In the genomic region with DNA sequence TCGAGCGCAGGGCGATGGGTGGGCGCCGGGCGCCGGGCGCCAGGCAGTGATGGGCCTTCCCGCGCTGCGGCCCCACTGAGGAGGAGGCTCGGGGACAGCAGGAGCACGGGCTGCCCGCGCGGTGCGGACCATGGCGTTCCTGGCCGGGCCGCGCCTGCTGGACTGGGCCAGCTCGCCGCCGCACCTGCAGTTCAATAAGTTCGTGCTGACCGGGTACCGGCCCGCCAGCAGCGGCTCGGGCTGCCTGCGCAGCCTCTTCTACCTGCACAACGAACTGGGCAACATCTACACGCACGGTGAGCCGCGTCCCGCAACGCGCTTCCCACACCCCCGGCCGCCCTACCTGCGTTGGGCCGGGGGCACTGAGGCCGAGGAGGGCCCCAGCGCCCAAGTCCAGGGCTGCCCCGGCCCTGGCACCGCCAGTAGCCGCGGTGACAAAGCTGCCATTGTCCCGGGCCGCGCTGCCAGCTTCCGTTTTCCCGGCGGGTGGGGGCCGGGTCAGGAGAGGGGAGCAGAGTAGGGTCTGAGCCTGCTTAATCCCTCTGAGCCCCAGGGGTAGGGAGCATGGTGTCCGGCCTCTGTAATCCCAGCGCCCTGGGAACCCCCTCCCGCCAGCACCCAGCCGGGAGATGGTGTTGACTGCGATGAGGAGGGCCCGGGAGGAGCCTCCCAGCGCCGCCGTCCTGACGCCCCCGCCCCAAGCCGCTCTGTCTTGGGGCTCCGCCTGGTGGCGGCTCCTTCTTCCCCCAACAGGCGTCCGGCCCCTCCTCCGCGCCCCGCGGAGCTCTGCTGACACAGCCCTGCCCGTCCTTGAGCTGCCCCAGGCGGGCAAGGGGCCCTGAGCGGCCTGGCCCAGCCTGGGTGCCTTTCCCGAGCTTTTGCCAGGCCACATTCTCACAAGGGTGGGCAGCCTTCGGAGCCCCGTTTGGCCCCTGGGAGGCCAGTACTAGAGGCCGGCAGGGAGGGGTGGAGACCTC, we compare ENCODE assay signal across 8 cellular contexts. TPM values are rescaled to one million over a fixed set of nuclear protein-coding genes. Genes with fewer than 3 reads are reported as not detected.
A peak's percentile ranks its signal among the peaks of the same experiment; 100 is the strongest.
DNase-seq lines count a peak whose midpoint lies in the region; ATAC-seq and TF ChIP-seq lines count a peak whose summit lies in the region.

No MANE protein-coding gene starts in this region.

- CTCF ChIA-PET in CD8-positive, alpha-beta T cell (lab: Charles Lee): interaction anchor here (1.0 to 1.8 kb wide), 3 partner anchors 8 to 131 kb away, joined by 3 to 8 read pairs (median 5); no protein-coding TSS in a partner anchor

- peak in 1 of 2 donors; percentile 44 for TF ChIP-seq POLR2A in adrenal gland (IDR thresholded peaks at IDR 0.05)

- peak overlapping the region; percentile 79 for H3K4me2 ChIP-seq in Karpas-422 (ENCODE audit: low read depth, low read length, poor library complexity, severe bottlenecking)

- H3K4me1 ChIP-seq in CD8-positive, alpha-beta T cell (ENCODE audit: insufficient read depth, low read length): peaks cover 40% of the 10 kb centered on the region
- peaks cover 63% of the 10 kb centered on the region for H3K4me1 ChIP-seq in Karpas-422 (ENCODE audit: low read length)
- peaks cover 8 to 24% of the 10 kb centered on the region in 2 donors for H3K4me1 ChIP-seq in adrenal gland (replicated peaks in 1 of 2)
- peaks cover 0 to 51% of the 10 kb centered on the region in 2 donors for H3K4me1 ChIP-seq in right atrium auricular region

- H3K9ac ChIP-seq in Karpas-422 (ENCODE audit: low read length): peak overlapping the region; percentile 98

- peak; percentile 71 for ATAC-seq in CD8-positive, alpha-beta T cell
- ATAC-seq in GM19452 (IDR thresholded peaks at IDR 0.05; ENCODE audit: unreplicated experiment) (peak; percentile 35), GM19395 (IDR thresholded peaks at IDR 0.05; ENCODE audit: unreplicated experiment) (no peak)

- peak overlapping the region; percentile 72; the same call in 1 of the 2 replicates for H2AFZ ChIP-seq in Karpas-422 (ENCODE audit: low read length)

- no peaks in the 10 kb centered on the region for H3K9me2 ChIP-seq in Karpas-422 (replicated peaks; ENCODE audit: insufficient read depth, low read length)

- H3K4me3 Mint-ChIP-seq in CD8-positive, alpha-beta T cell: peak overlapping the region; percentile 55

- H3K27me3 ChIP-seq in CD8-positive, alpha-beta T cell (ENCODE audit: insufficient read depth, low read length): peaks cover 33% of the 10 kb centered on the region
- H3K27me3 ChIP-seq in Karpas-422 (ENCODE audit: low read length) (no peaks in the 10 kb centered on the region), adrenal gland (peaks cover 33% of the 10 kb centered on the region), right atrium auricular region (peaks cover 14 to 30% of the 10 kb centered on the region in 2 donors)

- no peak for TF ChIP-seq CTCF in CD8-positive, alpha-beta T cell (IDR thresholded peaks at IDR 0.05)
- TF ChIP-seq CTCF in adrenal gland (IDR thresholded peaks at IDR 0.05) (peak; percentile 31 to 56 (median 48)), right atrium auricular region (IDR thresholded peaks at IDR 0.05) (peak; percentile 21 to 59)

- H3K36me3 ChIP-seq in CD8-positive, alpha-beta T cell (ENCODE audit: insufficient read depth, low read length): no peaks in the 10 kb centered on the region
- H3K36me3 ChIP-seq in Karpas-422 (ENCODE audit: insufficient read depth, low read length) (peaks cover 16% of the 10 kb centered on the region; the same call in 1 of the 2 replicates), adrenal gland (replicated peaks in 1 of 2) (no peaks in the 10 kb centered on the region), right atrium auricular region (no peaks in the 10 kb centered on the region)

- peak overlapping the region; percentile 48 for H3K4me3 ChIP-seq in CD8-positive, alpha-beta T cell (ENCODE audit: low read depth, low read length)
- peak overlapping the region; percentile 99 for H3K4me3 ChIP-seq in Karpas-422 (ENCODE audit: low read length)
- peak overlapping the region; percentile 22 to 93 (median 76) for H3K4me3 ChIP-seq in adrenal gland
- peak overlapping the region; percentile 58 to 75 for H3K4me3 ChIP-seq in right atrium auricular region

- peaks cover 18% of the 10 kb centered on the region for H3K4me1 Mint-ChIP-seq in CD8-positive, alpha-beta T cell (ENCODE audit: low read depth)

- peaks cover 28% of the 10 kb centered on the region for H3K27me3 Mint-ChIP-seq in CD8-positive, alpha-beta T cell (ENCODE audit: low read depth)

- peak in 6 of 7 experiments; percentile 29 to 67 (median 55) for DNase-seq in CD8-positive, alpha-beta T cell
- DNase-seq in Karpas-422 (peak; percentile 94), SW480 (ENCODE audit: low spot score) (peak; percentile 78), adrenal gland (peak; percentile 76 to 84 (median 82)), right atrium auricular region (ENCODE audit: low spot score) (peak; percentile 62), putamen (ENCODE audit: low spot score) (peak; percentile 73)

- H3K27ac Mint-ChIP-seq in CD8-positive, alpha-beta T cell: no peak overlapping the region

- no peak overlapping the region for H3K27ac ChIP-seq in CD8-positive, alpha-beta T cell (ENCODE audit: low read depth, low read length)
- H3K27ac ChIP-seq in Karpas-422 (ENCODE audit: low read length) (peak overlapping the region; percentile 74), adrenal gland (peak overlapping the region in 4 of 5 donors; percentile 19 to 77 (median 34)), right atrium auricular region (peak overlapping the region in 1 of 2 donors; percentile 52)

- WGBS in adrenal gland, 4 donors: 1 to 10% (median 2%) methylated on average over 8 to 83 of the region's 83 CpGs

- POLR2A ChIA-PET in CD8-positive, alpha-beta T cell (lab: Charles Lee): no interaction called here

- peaks cover 20% of the 10 kb centered on the region for H3K79me2 ChIP-seq in Karpas-422 (ENCODE audit: low read length)

- no peaks in the 10 kb centered on the region for H3K36me3 Mint-ChIP-seq in CD8-positive, alpha-beta T cell

- intact Hi-C loops in CD8-positive, alpha-beta T cell (cut with DNase I, micrococcal nuclease): loop anchor here (1.0 to 5.0 kb wide), 2 partner anchors 10 to 52 kb away; a partner anchor contains a TSS
- intact Hi-C loops in adrenal gland (cut with DNase I): no loop called here

- no peaks in the 10 kb centered on the region for H3K9me3 Mint-ChIP-seq in CD8-positive, alpha-beta T cell

- peaks cover 16% of the 10 kb centered on the region for H4K20me1 ChIP-seq in Karpas-422 (ENCODE audit: insufficient read depth, low read depth, low read length)

- no peaks in the 10 kb centered on the region for H3K9me3 ChIP-seq in CD8-positive, alpha-beta T cell (ENCODE audit: low read length)
- H3K9me3 ChIP-seq in Karpas-422 (ENCODE audit: low read length): no peaks in the 10 kb centered on the region
- no peaks in the 10 kb centered on the region for H3K9me3 ChIP-seq in adrenal gland (replicated peaks in 1 of 3)
- H3K9me3 ChIP-seq in right atrium auricular region: no peaks in the 10 kb centered on the region

RNA-seq across cellular contexts. Expression of a gene that starts 0.7 kb away (rescaled TPM):
- under 1 TPM; 0.14 to 0.22 TPM for total RNA-seq in CD8-positive, alpha-beta T cell
- 30.7 and 44.0 TPM in 2 replicates for total RNA-seq in Karpas-422 (2014; rRNA removed; shearing (Covaris generic); ENCODE audit: low replicate concordance)
- total RNA-seq in adrenal gland (10 to 100 TPM in 7 of 8 donors, 1 to 10 TPM in 1; 7.4 to 17.0 (median 13.5) TPM), right atrium auricular region (1 to 10 TPM; 4.7 to 5.9 TPM)
- polyA plus RNA-seq in adrenal gland: 10 to 100 TPM in 1 of 3 donors, 1 to 10 TPM in 2; 4.1 to 14.6 (median 8.1) TPM

RNA-seq across cellular contexts. Expression of a gene that starts 5.8 kb away (rescaled TPM):
- total RNA-seq in CD8-positive, alpha-beta T cell: not detected
- total RNA-seq in Karpas-422 (2014; rRNA removed; shearing (Covaris generic); ENCODE audit: low replicate concordance): 3.4 and 8.5 TPM in 2 replicates
- total RNA-seq in adrenal gland (not detected), right atrium auricular region (not detected)
- polyA plus RNA-seq in adrenal gland: not detected

RNA-seq across cellular contexts. Expression of a gene that starts 10.4 kb away (rescaled TPM):
- total RNA-seq in CD8-positive, alpha-beta T cell: under 1 TPM; 0.44 to 0.81 TPM
- 17.6 and 30.3 TPM in 2 replicates for total RNA-seq in Karpas-422 (2014; rRNA removed; shearing (Covaris generic); ENCODE audit: low replicate concordance)
- total RNA-seq in adrenal gland (1 to 10 TPM in 7 of 8 donors, under 1 TPM in 1; 0.46 to 4.5 (median 2.9) TPM), right atrium auricular region (under 1 TPM; 0.52 to 0.98 TPM)
- 1 to 10 TPM; 1.0 to 3.7 (median 2.0) TPM for polyA plus RNA-seq in adrenal gland

RNA-seq across cellular contexts. Expression of a gene that starts 42.9 kb away (rescaled TPM):
- not detected for total RNA-seq in CD8-positive, alpha-beta T cell
- not detected in 2 replicates for total RNA-seq in Karpas-422 (2014; rRNA removed; shearing (Covaris generic); ENCODE audit: low replicate concordance)
- total RNA-seq in adrenal gland (under 1 TPM in 2 of 8 donors, not detected in 6; 0.28 to 0.31 TPM), right atrium auricular region (under 1 TPM in 1 of 2 donors, not detected in 1; 0.39 TPM)
- 1 to 10 TPM in 1 of 3 donors, under 1 TPM in 1, not detected in 1; 0.34 to 1.4 TPM for polyA plus RNA-seq in adrenal gland

RNA-seq across cellular contexts. Expression of a gene that starts 48.1 kb away (rescaled TPM):
- not detected for total RNA-seq in CD8-positive, alpha-beta T cell
- total RNA-seq in Karpas-422 (2014; rRNA removed; shearing (Covaris generic); ENCODE audit: low replicate concordance): not detected in 2 replicates
- under 1 TPM in 2 of 8 donors, not detected in 6; 0.46 to 0.47 TPM for total RNA-seq in adrenal gland
- polyA plus RNA-seq in adrenal gland: not detected
- total RNA-seq in right atrium auricular region: not detected

Comparison
In these comparisons a context has a peak if more than half of its experiments do, and no peak if none do; other contexts are left out.
1. H3K4me3 ChIP-seq: peak in every context shown above with its lines; median percentile 99 in Karpas-422; 76 in adrenal gland; 66 in right atrium auricular region; 48 in CD8-positive, alpha-beta T cell.
2. RNA of a gene that starts 0.7 kb away (total RNA-seq): 30.7 to 44.0 TPM in Karpas-422, 7.4 to 17.0 TPM in adrenal gland and 4.7 to 5.9 TPM in right atrium auricular region; 0.14 to 0.22 TPM in CD8-positive, alpha-beta T cell; every median in the first group is over 4 times any median in the second.
3. intact Hi-C loops: an anchor here in CD8-positive, alpha-beta T cell (1.0 to 5.0 kb wide); none called in adrenal gland.
4. Peak in every context shown above with its lines, with median percentiles within 50 percentile points of each other: DNase-seq.